In the genomic region with DNA sequence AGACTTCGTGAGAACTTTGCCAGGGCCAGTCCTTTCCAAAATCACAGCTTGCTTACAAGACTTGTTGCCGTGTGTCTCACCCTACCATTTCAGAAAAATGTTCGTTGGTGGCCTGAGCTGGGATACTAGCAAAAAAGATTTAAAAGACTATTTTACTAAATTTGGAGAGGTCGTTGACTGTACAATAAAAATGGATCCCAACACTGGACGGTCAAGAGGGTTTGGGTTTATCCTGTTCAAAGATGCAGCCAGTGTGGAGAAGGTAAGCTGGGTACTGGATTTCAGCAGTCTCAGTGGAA, we compare ENCODE assay signal across 1 cellular context.
TF ChIP-seq lines count a peak whose summit lies in the region.

No MANE protein-coding gene starts in this region.

TF ChIP-seq in HepG2, 621 proteins besides CTCF, POLR2A, EP300 and RAD21:
- TF ChIP-seq FIP1L1 (IDR thresholded peaks at IDR 0.05; ENCODE audit: borderline replicate concordance, insufficient read depth, low read depth, low read length) (no peak), POLR2AphosphoS5 (IDR thresholded peaks at IDR 0.05; ENCODE audit: low read depth, low read length) (0 out of 2 replicates have a peak, but pooled peaks have one; percentile 1), NFKBIZ (CRISPR knock-in tag; IDR thresholded peaks at IDR 0.05) (0 out of 2 replicates have a peak, but pooled peaks have one; percentile 37), ZNF33A (CRISPR knock-in tag; IDR thresholded peaks at IDR 0.05; ENCODE audit: borderline replicate concordance) (no peak), ZNF432 (CRISPR knock-in tag; IDR thresholded peaks at IDR 0.05; ENCODE audit: borderline replicate concordance) (no peak), CCAR2 (optimal IDR thresholded peaks at IDR 0.05; ENCODE audit: low read depth, low read length) (no peak), HOXA3 (CRISPR knock-in tag; IDR thresholded peaks at IDR 0.05) (no peak), ZNF451 (CRISPR knock-in tag; IDR thresholded peaks at IDR 0.05) (no peak), AKAP8 (CRISPR knock-in tag; IDR thresholded peaks at IDR 0.05) (0 out of 2 replicates have a peak, but pooled peaks have one; percentile 4), SSRP1 (CRISPR knock-in tag; IDR thresholded peaks at IDR 0.05) (peak; percentile 80; the same call in 1 of the 2 replicates), KLF16 (CRISPR knock-in tag; IDR thresholded peaks at IDR 0.05) (0 out of 4 replicates have a peak, but pooled peaks of 1 of the 2 experiments have one; percentile 0), ZNF333 (CRISPR knock-in tag; IDR thresholded peaks at IDR 0.05; ENCODE audit: borderline replicate concordance) (no peak), ZNF354B (CRISPR knock-in tag; IDR thresholded peaks at IDR 0.05) (no peak), ZNF44 (CRISPR knock-in tag; IDR thresholded peaks at IDR 0.05) (no peak)
- TF ChIP-seq, protein P1, sequence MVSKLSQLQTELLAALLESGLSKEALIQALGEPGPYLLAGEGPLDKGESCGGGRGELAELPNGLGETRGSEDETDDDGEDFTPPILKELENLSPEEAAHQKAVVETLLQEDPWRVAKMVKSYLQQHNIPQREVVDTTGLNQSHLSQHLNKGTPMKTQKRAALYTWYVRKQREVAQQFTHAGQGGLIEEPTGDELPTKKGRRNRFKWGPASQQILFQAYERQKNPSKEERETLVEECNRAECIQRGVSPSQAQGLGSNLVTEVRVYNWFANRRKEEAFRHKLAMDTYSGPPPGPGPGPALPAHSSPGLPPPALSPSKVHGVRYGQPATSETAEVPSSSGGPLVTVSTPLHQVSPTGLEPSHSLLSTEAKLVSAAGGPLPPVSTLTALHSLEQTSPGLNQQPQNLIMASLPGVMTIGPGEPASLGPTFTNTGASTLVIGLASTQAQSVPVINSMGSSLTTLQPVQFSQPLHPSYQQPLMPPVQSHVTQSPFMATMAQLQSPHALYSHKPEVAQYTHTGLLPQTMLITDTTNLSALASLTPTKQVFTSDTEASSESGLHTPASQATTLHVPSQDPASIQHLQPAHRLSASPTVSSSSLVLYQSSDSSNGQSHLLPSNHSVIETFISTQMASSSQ (IDR thresholded peaks at IDR 0.05; ENCODE audit: low read depth): no peak
- TF ChIP-seq, protein P1 (CRISPR knock-in tag; IDR thresholded peaks at IDR 0.05; ENCODE audit: borderline replicate concordance): no peak
- TF ChIP-seq, protein P2, sequence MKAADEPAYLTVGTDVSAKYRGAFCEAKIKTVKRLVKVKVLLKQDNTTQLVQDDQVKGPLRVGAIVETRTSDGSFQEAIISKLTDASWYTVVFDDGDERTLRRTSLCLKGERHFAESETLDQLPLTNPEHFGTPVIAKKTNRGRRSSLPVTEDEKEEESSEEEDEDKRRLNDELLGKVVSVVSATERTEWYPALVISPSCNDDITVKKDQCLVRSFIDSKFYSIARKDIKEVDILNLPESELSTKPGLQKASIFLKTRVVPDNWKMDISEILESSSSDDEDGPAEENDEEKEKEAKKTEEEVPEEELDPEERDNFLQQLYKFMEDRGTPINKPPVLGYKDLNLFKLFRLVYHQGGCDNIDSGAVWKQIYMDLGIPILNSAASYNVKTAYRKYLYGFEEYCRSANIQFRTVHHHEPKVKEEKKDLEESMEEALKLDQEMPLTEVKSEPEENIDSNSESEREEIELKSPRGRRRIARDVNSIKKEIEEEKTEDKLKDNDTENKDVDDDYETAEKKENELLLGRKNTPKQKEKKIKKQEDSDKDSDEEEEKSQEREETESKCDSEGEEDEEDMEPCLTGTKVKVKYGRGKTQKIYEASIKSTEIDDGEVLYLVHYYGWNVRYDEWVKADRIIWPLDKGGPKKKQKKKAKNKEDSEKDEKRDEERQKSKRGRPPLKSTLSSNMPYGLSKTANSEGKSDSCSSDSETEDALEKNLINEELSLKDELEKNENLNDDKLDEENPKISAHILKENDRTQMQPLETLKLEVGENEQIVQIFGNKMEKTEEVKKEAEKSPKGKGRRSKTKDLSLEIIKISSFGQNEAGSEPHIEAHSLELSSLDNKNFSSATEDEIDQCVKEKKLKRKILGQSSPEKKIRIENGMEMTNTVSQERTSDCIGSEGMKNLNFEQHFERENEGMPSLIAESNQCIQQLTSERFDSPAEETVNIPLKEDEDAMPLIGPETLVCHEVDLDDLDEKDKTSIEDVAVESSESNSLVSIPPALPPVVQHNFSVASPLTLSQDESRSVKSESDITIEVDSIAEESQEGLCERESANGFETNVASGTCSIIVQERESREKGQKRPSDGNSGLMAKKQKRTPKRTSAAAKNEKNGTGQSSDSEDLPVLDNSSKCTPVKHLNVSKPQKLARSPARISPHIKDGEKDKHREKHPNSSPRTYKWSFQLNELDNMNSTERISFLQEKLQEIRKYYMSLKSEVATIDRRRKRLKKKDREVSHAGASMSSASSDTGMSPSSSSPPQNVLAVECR (CRISPR knock-in tag; IDR thresholded peaks at IDR 0.05; ENCODE audit: borderline replicate concordance): 0 out of 2 replicates have a peak, but pooled peaks have one; percentile 9
TF ChIP-seq in HepG2: peak in this region for 6.
